ENCODE assay signal across 8 cellular contexts in the genomic region with DNA sequence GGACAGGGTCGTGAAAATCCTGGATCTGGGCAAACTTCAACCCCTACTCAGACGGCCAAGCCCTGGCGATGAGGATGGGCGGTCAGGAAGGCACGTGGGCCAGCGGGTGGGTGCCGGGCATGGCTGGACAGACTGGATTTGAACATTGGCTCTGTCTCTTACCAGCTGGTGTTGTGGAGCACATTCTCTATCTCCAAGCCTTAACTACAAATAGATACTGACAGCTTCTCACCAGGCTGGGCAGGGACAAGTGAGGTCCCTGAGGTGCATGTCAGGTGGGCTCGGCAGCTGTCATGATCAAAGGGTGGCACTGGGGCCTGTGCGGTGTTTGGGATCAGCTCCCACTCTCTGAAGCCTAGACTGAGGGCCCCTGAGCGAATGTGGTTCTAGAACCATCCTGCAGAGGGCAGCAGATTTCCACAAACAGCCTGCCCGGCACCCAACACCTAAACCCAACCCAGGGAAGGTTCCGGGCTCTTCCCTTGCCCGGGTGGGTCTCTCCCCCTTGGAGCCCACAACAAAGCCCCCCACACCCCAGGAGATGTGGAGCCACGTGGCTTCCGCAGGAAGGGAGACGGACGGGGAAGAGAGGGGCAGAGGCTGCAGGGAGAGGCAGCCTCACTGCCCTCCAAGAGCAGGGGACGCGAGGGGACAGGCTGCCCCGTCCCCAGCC. TPM values are rescaled to one million over a fixed set of nuclear protein-coding genes. Genes with fewer than 3 reads are reported as not detected.
DNase-seq lines count a peak whose midpoint lies in the region; ATAC-seq, FAIRE-seq and TF ChIP-seq lines count a peak whose summit lies in the region.

No MANE protein-coding gene starts in this region.

- no peaks in the 10 kb centered on the region for H3K9me3 ChIP-seq in kidney (ENCODE audit: control insufficient read depth in 1 of 2, low read length in 2 of 2)

- FAIRE-seq in kidney (lab: Jason Lieb, UNC), result no peak

- intact Hi-C loops in kidney (cut with DNase I), result loop anchor here (5.0 kb wide), 1 partner anchor 1092 kb away; no protein-coding TSS in a partner anchor

- no peak overlapping the region for H3K27ac ChIP-seq in kidney (ENCODE audit: low read depth in 2 of 2, low read length in 2 of 2)

- H3K9ac ChIP-seq in kidney (ENCODE audit: low read length in 2 of 2), result no peak overlapping the region

- no peak overlapping the region for H3K4me3 ChIP-seq in WI38 (ENCODE audit: low read depth, low read length)
- H3K4me3 ChIP-seq in cardiac fibroblast (replicated peaks in 1 of 2; ENCODE audit: low read depth in 2 of 2, low read length in 2 of 2), result no peak overlapping the region
- no peak overlapping the region for H3K4me3 ChIP-seq in kidney (ENCODE audit: low read length in 2 of 2)

- peaks cover 12 to 16% of the 10 kb centered on the region in 2 donors for H3K36me3 ChIP-seq in kidney (ENCODE audit: control insufficient read depth in 1 of 2, insufficient read depth in 2 of 2, low read length in 2 of 2)

- H3K4me1 ChIP-seq in kidney (ENCODE audit: control insufficient read depth in 1 of 2, insufficient read depth in 1 of 2, low read depth in 1 of 2, low read length in 2 of 2), result peaks cover 0 to 15% of the 10 kb centered on the region in 2 donors

- DNase-seq in SKM-1 treated with dmso at 0.1 percent for 144 hours (lab: John Stamatoyannopoulos, UW; ENCODE audit: unreplicated experiment), result peak; percentile 44
- DNase-seq in SKM-1 (lab: John Stamatoyannopoulos, UW; ENCODE audit: unreplicated experiment), result no peak
- DNase-seq in NCI-H1048 (lab: John Stamatoyannopoulos, UW), result peak; percentile 19
- peak; percentile 70 to 75 for DNase-seq in cardiac fibroblast (ENCODE audit: low read depth in 2 of 2)
- DNase-seq in kidney, result peak; percentile 77
- peak; percentile 28 to 45 (median 36) for DNase-seq in stimulated activated CD4-positive, alpha-beta T cell treated with anti-CD3 and anti-CD28 coated beads, Interleukin-1b, Interleukin-23, amount 100 ng/mL, for 24 hours (ENCODE audit: low read depth in 4 of 4, low spot score in 1 of 4)

- peak; percentile 67 for ATAC-seq in HG02623 (IDR thresholded peaks at IDR 0.05; ENCODE audit: unreplicated experiment)

- TF ChIP-seq CTCF in WI38 (IDR thresholded peaks at IDR 0.05; ENCODE audit: low read depth, low read length) (peak; percentile 88), cardiac fibroblast (IDR thresholded peaks at IDR 0.05; ENCODE audit: low read depth, low read length) (peak; percentile 80), kidney (IDR thresholded peaks at IDR 0.05; ENCODE audit: borderline replicate concordance, extremely low read depth, insufficient read depth) (peak; percentile 77)

RNA-seq across cellular contexts. Expression of gene RGMA, which starts 58.4 kb away (rescaled TPM):
- 4.7 TPM for total RNA-seq in kidney
- 4.4 TPM for polyA plus RNA-seq in kidney (ENCODE audit: insufficient read depth, low read depth, low replicate concordance)
